In genomic region chr5:83751201-83751600, GRCh38 we compare ENCODE assay signal across 23 cellular contexts.
"Had no signal": no experiment of that assay in that cellular context is flagged by ENCODE, and none has a peak within 500 bp of the region (broad histone marks: within the 10 kb centered on the region; RNA-seq: fewer than 3 reads in every experiment).

No MANE protein-coding gene starts in this region.

- DNase-seq: dorsolateral prefrontal cortex; effector CD4-positive, alpha-beta T cell; hypothalamus; immature natural killer cell; islet precursor cell; kidney glomerular epithelial cell; left ventricle myocardium superior; lower lobe of right lung; naive thymus-derived CD8-positive, alpha-beta T cell; nephron progenitor cell; ovary; posterior cingulate gyrus; psoas muscle; right cardiac atrium; spleen; stimulated activated CD4-positive, alpha-beta T cell treated with anti-CD3 and anti-CD28 coated beads, Interleukin-4, amount 100 ng/mL, for 4 hours; stimulated activated naive B cell treated with anti-CD40 and anti-IgM and Interleukin-4, amounts not matched to agents 10 μg/mL and 1 μg/mL and 100 μg/mL, for 72 hours; stimulated activated naive CD8-positive, alpha-beta T cell treated with anti-CD3 and anti-CD28 coated beads, Interleukin-15, amount 100 ng/mL, for 72 hours; transverse colon; upper lobe of right lung; uterus had no signal

- H3K4me3 ChIP-seq: dorsolateral prefrontal cortex, lower lobe of right lung, ovary, psoas muscle, skin epidermis, spleen, suprapubic skin, transverse colon, upper lobe of right lung, uterus had no signal

- H3K4me1 ChIP-seq: lower lobe of right lung, psoas muscle, spleen, suprapubic skin, upper lobe of right lung, uterus had no signal

- H3K36me3 ChIP-seq: lower lobe of right lung, ovary, spleen, suprapubic skin, transverse colon, upper lobe of right lung, uterus had no signal

- H3K9me3 ChIP-seq: lower lobe of right lung, ovary, upper lobe of right lung, uterus had no signal

- H3K27me3 ChIP-seq: ovary, suprapubic skin, transverse colon, upper lobe of right lung, uterus had no signal
